Comparison of ENCODE assay signal across 31 cellular contexts in genomic region chr19:31166206-31166605, GRCh38.
"Had no signal": no experiment of that assay in that cellular context is flagged by ENCODE, and none has a peak within 500 bp of the region (broad histone marks: within the 10 kb centered on the region; RNA-seq: fewer than 3 reads in every experiment).

No MANE protein-coding gene starts in this region.

- H3K27me3 ChIP-seq: adrenal gland, brain microvascular endothelial cell, MG63, SJCRH30 had no signal

- ATAC-seq: activated CD8-positive, alpha-beta T cell treated with anti-CD3 and anti-CD28 coated beads for 36 hours; activated naive CD4-positive, alpha-beta T cell treated with anti-CD3 and anti-CD28 coated beads, Interleukin-2, amount 50 U/mL, for 72 hours; activated T-cell treated with anti-CD3 and anti-CD28 coated beads, Interleukin-2, amount 50 U/mL, for 72 hours; activated T-helper 17 cell treated with anti-CD3 and anti-CD28 coated beads, Interleukin-2, amount 50 U/mL, for 72 hours had no signal

- H3K27ac Mint-ChIP-seq: activated CD8-positive, alpha-beta T cell treated with anti-CD3 and anti-CD28 coated beads for 36 hours; activated naive CD4-positive, alpha-beta T cell treated with anti-CD3 and anti-CD28 coated beads, Interleukin-2, amount 50 U/mL, for 72 hours; activated T-cell treated with anti-CD3 and anti-CD28 coated beads, Interleukin-2, amount 50 U/mL, for 72 hours; activated T-helper 17 cell treated with anti-CD3 and anti-CD28 coated beads, Interleukin-2, amount 50 U/mL, for 72 hours had no signal

- H3K4me1 Mint-ChIP-seq: activated T-helper 17 cell treated with anti-CD3 and anti-CD28 coated beads, Interleukin-2, amount 50 U/mL, for 72 hours had no signal

- H3K4me3 Mint-ChIP-seq: activated CD8-positive, alpha-beta T cell treated with anti-CD3 and anti-CD28 coated beads for 36 hours; activated T-cell treated with anti-CD3 and anti-CD28 coated beads, Interleukin-2, amount 50 U/mL, for 72 hours; activated T-helper 17 cell treated with anti-CD3 and anti-CD28 coated beads, Interleukin-2, amount 50 U/mL, for 72 hours had no signal

- H3K27ac ChIP-seq: adrenal gland, brain microvascular endothelial cell, SK-N-MC, WERI-Rb-1 had no signal

- H3K4me1 ChIP-seq: adrenal gland had no signal

- H3K36me3 ChIP-seq: adrenal gland, brain microvascular endothelial cell, MG63, SJCRH30, WERI-Rb-1 had no signal

- H3K9me3 ChIP-seq: adrenal gland, MG63 had no signal

- H3K4me3 ChIP-seq: adrenal gland, MG63, SJCRH30, SK-N-MC had no signal

- H3K36me3 Mint-ChIP-seq: activated naive CD4-positive, alpha-beta T cell treated with anti-CD3 and anti-CD28 coated beads, Interleukin-2, amount 50 U/mL, for 72 hours had no signal

- H3K9me3 Mint-ChIP-seq: activated CD8-positive, alpha-beta T cell treated with anti-CD3 and anti-CD28 coated beads for 36 hours; activated T-cell treated with anti-CD3 and anti-CD28 coated beads, Interleukin-2, amount 50 U/mL, for 72 hours; activated T-helper 17 cell treated with anti-CD3 and anti-CD28 coated beads, Interleukin-2, amount 50 U/mL, for 72 hours had no signal

- DNase-seq: activated CD4-positive, alpha-beta T cell treated with anti-CD3 and anti-CD28 coated beads for 1 hour; activated CD4-positive, alpha-beta T cell treated with anti-CD3 and anti-CD28 coated beads for 48 hours; activated CD4-positive, CD25-positive, alpha-beta regulatory T cell; activated CD8-positive, alpha-beta T cell treated with anti-CD3 and anti-CD28 coated beads for 36 hours; activated gamma-delta T cell; activated naive CD4-positive, alpha-beta T cell treated with Interleukin-2 at 50 U/mL for 16 hours; activated T-cell treated with anti-CD3 and anti-CD28 coated beads, Interleukin-2, amount 50 U/mL, for 1 hour; activated T-cell treated with anti-CD3 and anti-CD28 coated beads, Interleukin-2, amount 50 U/mL, for 72 hours; adrenal gland; brain microvascular endothelial cell; Kasumi-1; KG1; MG63; NCI-H1048; NCI-H1105 treated with DMSO at 0.1 percent for 48 hours; NCI-H1436; NCI-H1694; NCI-H1930; NCI-H2081 treated with DMSO at 0.1 percent for 48 hours; NCI-H345; NCI-H526; NCI-H748 treated with DMSO at 0.1 percent for 48 hours; NK-92 treated with Interleukin-12 subunit alpha and Interleukin-12 subunit beta, amount 100 ng/mL, for 24 hours; OCI-M1; SHP77; T1000; WERI-Rb-1 had no signal
